In the genomic region with DNA sequence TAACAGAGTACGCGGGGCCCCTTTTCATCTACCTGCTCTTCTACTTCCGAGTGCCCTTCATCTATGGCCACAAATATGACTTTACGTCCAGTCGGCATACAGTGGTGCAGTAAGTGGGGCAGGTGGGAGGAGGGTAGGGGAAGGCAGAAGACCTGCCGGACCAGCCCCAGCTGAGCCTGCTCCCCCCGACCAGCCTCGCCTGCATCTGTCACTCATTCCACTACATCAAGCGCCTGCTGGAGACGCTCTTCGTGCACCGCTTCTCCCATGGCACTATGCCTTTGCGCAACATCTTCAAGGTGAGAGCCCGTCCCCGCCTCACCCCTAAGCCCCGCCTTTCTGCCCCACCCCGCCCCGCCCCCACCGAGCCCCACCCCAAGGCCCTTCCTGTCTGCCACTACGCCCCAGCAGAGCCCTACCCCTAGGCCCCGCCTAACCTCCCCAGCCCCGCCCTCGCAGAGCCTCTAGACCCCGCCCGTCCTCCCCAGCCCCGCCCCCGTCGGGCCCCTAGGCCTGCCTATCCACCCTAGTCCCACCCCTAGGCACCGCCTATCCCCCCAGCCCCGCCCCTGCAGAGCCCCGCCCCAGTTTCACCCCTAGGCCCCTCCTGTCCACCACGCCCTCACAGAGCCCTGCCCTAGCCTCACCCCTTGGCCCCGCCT, we compare ENCODE assay signal across 10 cellular contexts. TPM values are rescaled to one million over a fixed set of nuclear protein-coding genes. Genes with fewer than 3 reads are reported as not detected.
DNase-seq lines count a peak whose midpoint lies in the region; ATAC-seq and TF ChIP-seq lines count a peak whose summit lies in the region.
"Had no signal": no experiment of that assay in that cellular context is flagged by ENCODE, and none has a peak within 500 bp of the region (broad histone marks: within the 10 kb centered on the region; RNA-seq: fewer than 3 reads in every experiment).

No MANE protein-coding gene starts in this region.

- no peak overlapping the region for H3K4me3 ChIP-seq in fibroblast of villous mesenchyme (ENCODE audit: low read depth, low read length)
- H3K4me3 ChIP-seq in spleen, result no peak overlapping the region
- H3K4me3 ChIP-seq: SK-N-MC, upper lobe of left lung had no signal

- H3K9me3 ChIP-seq in spleen, result no peaks in the 10 kb centered on the region
- H3K9me3 ChIP-seq: upper lobe of left lung had no signal

- H3K36me3 ChIP-seq in spleen, result peaks cover 0 to 75% (median 32%) of the 10 kb centered on the region in 6 donors

- TF ChIP-seq CTCF in fibroblast of villous mesenchyme (IDR thresholded peaks at IDR 0.05; ENCODE audit: insufficient read depth, low read depth, low read length) (no peak), spleen (IDR thresholded peaks at IDR 0.05 in 8 of 11, conservative IDR thresholded peaks at IDR 0.05 in 3 of 11) (no peak)

- intact Hi-C loops in spleen (cut with DNase I; ENCODE audit: low total_unique reads), result no loop called here

- peak; percentile 31 to 60 for DNase-seq in activated CD4-positive, alpha-beta T cell treated with anti-CD3 and anti-CD28 coated beads for 24 hours (ENCODE audit: low read depth in 2 of 2)
- no peak for DNase-seq in activated CD4-positive, alpha-beta T cell treated with anti-CD3 and anti-CD28 coated beads, Interleukin-2, amount 50 U/mL, for 4 hours
- peak; percentile 47 for DNase-seq in UCSD-AML1 (lab: John Stamatoyannopoulos, UW; ENCODE audit: unreplicated experiment)
- peak; percentile 25 for DNase-seq in fibroblast of villous mesenchyme (ENCODE audit: low read depth)
- peak; percentile 57 to 75 for DNase-seq in stimulated activated CD8-positive, alpha-beta memory T cell treated with anti-CD3 and anti-CD28 coated beads, Interleukin-2, amount 100 ng/mL, for 48 hours (ENCODE audit: low read depth in 2 of 2)
- DNase-seq in spleen, result no peak

- TF ChIP-seq POLR2A in GM18505 (IDR thresholded peaks at IDR 0.05; ENCODE audit: borderline replicate concordance, extremely low read depth, insufficient read depth, insufficient read length), result no peak
- no peak for TF ChIP-seq POLR2A in spleen (IDR thresholded peaks at IDR 0.05)

- H3K27ac ChIP-seq in spleen, result peak overlapping the region in 1 of 8 donors; percentile 33
- H3K27ac ChIP-seq: upper lobe of left lung had no signal

- peaks cover 7 to 71% (median 42%) of the 10 kb centered on the region in 6 donors for H3K4me1 ChIP-seq in spleen

- H3K27me3 ChIP-seq in spleen (replicated peaks in 1 of 7), result no peaks in the 10 kb centered on the region
- H3K27me3 ChIP-seq: upper lobe of left lung had no signal

- ATAC-seq in GM18505 (IDR thresholded peaks at IDR 0.05; ENCODE audit: unreplicated experiment), result no peak
- no peak for ATAC-seq in HG02885 (IDR thresholded peaks at IDR 0.05; ENCODE audit: poor library complexity, unreplicated experiment)

- WGBS in spleen, 5 donors, result 75 to 87% (median 81%) methylated on average over 18 to 33 of the region's 33 CpGs

RNA-seq across cellular contexts. Expression of a gene that starts 7.7 kb away (rescaled TPM):
- total RNA-seq in fibroblast of villous mesenchyme (216 and 357 TPM in 2 replicates), spleen (100 to 1,000 TPM in 3 of 7 donors, 10 to 100 TPM in 4; 77.2 to 185 (median 92.3) TPM)
- polyA plus RNA-seq in spleen, result 100 to 1,000 TPM; 283 to 374 (median 336) TPM

RNA-seq across cellular contexts. Expression of a gene that starts 18.8 kb away (rescaled TPM):
- total RNA-seq in fibroblast of villous mesenchyme (not detected in 2 replicates), spleen (10 to 100 TPM; 17.9 to 40.1 (median 23.6) TPM)
- polyA plus RNA-seq in spleen, result 10 to 100 TPM; 20.1 to 47.6 (median 23.3) TPM
- total RNA-seq: upper lobe of left lung had no signal

RNA-seq across cellular contexts. Expression of a gene that starts 34.7 kb away (rescaled TPM):
- total RNA-seq in fibroblast of villous mesenchyme, result 27.4 and 32.0 TPM in 2 replicates
- 10 to 100 TPM; 51.6 to 92.2 (median 60.9) TPM for total RNA-seq in spleen
- polyA plus RNA-seq in spleen, result 10 to 100 TPM; 75.8 to 89.0 (median 76.6) TPM

RNA-seq across cellular contexts. Expression of a gene that starts 45.9 kb away (rescaled TPM):
- total RNA-seq in fibroblast of villous mesenchyme, result 78.0 and 99.3 TPM in 2 replicates
- 100 to 1,000 TPM in 1 of 7 donors, 10 to 100 TPM in 6; 33.9 to 157 (median 43.0) TPM for total RNA-seq in spleen
- 10 to 100 TPM; 12.6 to 29.4 (median 19.7) TPM for polyA plus RNA-seq in spleen

Comparison
In these comparisons a context has a peak if more than half of its experiments do, and no peak if none do; other contexts are left out.
1. DNase-seq: peak in activated CD4-positive, alpha-beta T cell treated with anti-CD3 and anti-CD28 coated beads for 24 hours (2 of 2), UCSD-AML1 (single experiment), fibroblast of villous mesenchyme (single experiment) and stimulated activated CD8-positive, alpha-beta memory T cell treated with anti-CD3 and anti-CD28 coated beads, Interleukin-2, amount 100 ng/mL, for 48 hours (2 of 2); none in activated CD4-positive, alpha-beta T cell treated with anti-CD3 and anti-CD28 coated beads, Interleukin-2, amount 50 U/mL, for 4 hours (0 of 2) and spleen (single experiment).
2. RNA of a gene that starts 18.8 kb away (total RNA-seq): 17.9 to 40.1 TPM in spleen; not detected in fibroblast of villous mesenchyme; every median in the first group is over 10 times any median in the second.